Comparison of ENCODE assay signal across 33 cellular contexts in genomic region chr6:6795396-6795795, GRCh38.
"Had no signal": no experiment of that assay in that cellular context is flagged by ENCODE, and none has a peak within 500 bp of the region (broad histone marks: within the 10 kb centered on the region; RNA-seq: fewer than 3 reads in every experiment).

No MANE protein-coding gene starts in this region.

- ATAC-seq: activated CD4-positive, CD25-positive, alpha-beta regulatory T cell treated with anti-CD3 and anti-CD28 coated beads, Interleukin-2, amount 50 U/mL, for 24 hours; activated naive CD4-positive, alpha-beta T cell treated with anti-CD3 and anti-CD28 coated beads, Interleukin-2, amount 50 U/mL, for 72 hours; activated T-helper 17 cell treated with anti-CD3 and anti-CD28 coated beads, Interleukin-2, amount 50 U/mL, for 72 hours; gastroesophageal sphincter; left colon; naive thymus-derived CD4-positive, alpha-beta T cell; pancreas; sciatic nerve; stimulated activated effector memory CD8-positive, alpha-beta T cell treated with anti-CD3 and anti-CD28 coated beads, Interleukin-12 subunit alpha, Interleukin-12 subunit beta, amount 100 ng/mL, for 72 hours had no signal

- H3K27me3 ChIP-seq: breast epithelium, esophagus muscularis mucosa, gastroesophageal sphincter, pancreas, uterus had no signal

- H3K4me3 ChIP-seq: breast epithelium, esophagus muscularis mucosa, gastroesophageal sphincter, pancreas, prostate gland, skin epidermis, thoracic aorta, uterus had no signal

- H3K36me3 Mint-ChIP-seq: activated naive CD4-positive, alpha-beta T cell treated with anti-CD3 and anti-CD28 coated beads, Interleukin-2, amount 50 U/mL, for 72 hours; mesothelial cell of epicardium; naive thymus-derived CD4-positive, alpha-beta T cell; stimulated activated effector memory CD8-positive, alpha-beta T cell treated with anti-CD3 and anti-CD28 coated beads, Interleukin-12 subunit alpha, Interleukin-12 subunit beta, amount 100 ng/mL, for 72 hours had no signal

- H3K27ac ChIP-seq: breast epithelium, esophagus muscularis mucosa, gastroesophageal sphincter, pancreas, prostate gland, skin epidermis, thoracic aorta, uterus, WERI-Rb-1 had no signal

- H3K27me3 Mint-ChIP-seq: activated CD4-positive, alpha-beta memory T cell treated with anti-CD3 and anti-CD28 coated beads, Interleukin-2, amount 10 ng/mL, durations not matched to agents 7 days and 5 days; naive thymus-derived CD4-positive, alpha-beta T cell had no signal

- H3K27ac Mint-ChIP-seq: activated CD4-positive, alpha-beta memory T cell treated with anti-CD3 and anti-CD28 coated beads, Interleukin-2, amount 10 ng/mL, durations not matched to agents 7 days and 5 days; activated naive CD4-positive, alpha-beta T cell treated with anti-CD3 and anti-CD28 coated beads, Interleukin-2, amount 50 U/mL, for 72 hours; activated T-cell treated with anti-CD3 and anti-CD28 coated beads, Interleukin-2, amount 50 U/mL, for 24 hours; activated T-helper 17 cell treated with anti-CD3 and anti-CD28 coated beads, Interleukin-2, amount 50 U/mL, for 72 hours; endodermal cell; mesothelial cell of epicardium; stimulated activated effector memory CD8-positive, alpha-beta T cell treated with anti-CD3 and anti-CD28 coated beads, Interleukin-12 subunit alpha, Interleukin-12 subunit beta, amount 100 ng/mL, for 72 hours; stimulated activated naive CD8-positive, alpha-beta T cell treated with anti-CD3 and anti-CD28 coated beads, Interleukin-15, Interleukin-2, amounts not matched to agents 100 ng/mL and 50 ng/mL, for 24 hours had no signal

- DNase-seq: activated CD4-positive, alpha-beta memory T cell treated with anti-CD3 and anti-CD28 coated beads, Interleukin-2, amount 10 ng/mL, durations not matched to agents 7 days and 5 days; activated CD4-positive, alpha-beta T cell treated with anti-CD3 and anti-CD28 coated beads for 48 hours; activated CD8-positive, alpha-beta memory T cell treated with anti-CD3 and anti-CD28 coated beads, Interleukin-2, amount 50 U/mL, for 48 hours; activated gamma-delta T cell treated with Interleukin-2 at 50 U/mL for 16 hours; activated T-cell treated with anti-CD3 and anti-CD28 coated beads, Interleukin-2, amount 50 U/mL, for 24 hours; central memory CD4-positive, alpha-beta T cell; hippocampal formation; kidney; left colon; mammary epithelial cell; naive thymus-derived CD4-positive, alpha-beta T cell; nucleus accumbens; pancreas; retina; stimulated activated CD4-positive, alpha-beta T cell treated with anti-CD3 and anti-CD28 coated beads, Interleukin-12 subunit alpha, Interleukin-12 subunit beta, amount 100 ng/mL, for 4 hours; stimulated activated CD4-positive, alpha-beta T cell treated with anti-CD3 and anti-CD28 coated beads, Interleukin-4, amount 100 ng/mL, for 1 hour; T1000; uterus; WERI-Rb-1 had no signal

- H3K9me3 Mint-ChIP-seq: activated CD4-positive, alpha-beta memory T cell treated with anti-CD3 and anti-CD28 coated beads, Interleukin-2, amount 10 ng/mL, durations not matched to agents 7 days and 5 days; activated naive CD4-positive, alpha-beta T cell treated with anti-CD3 and anti-CD28 coated beads, Interleukin-2, amount 50 U/mL, for 72 hours; activated T-cell treated with anti-CD3 and anti-CD28 coated beads, Interleukin-2, amount 50 U/mL, for 24 hours; activated T-helper 17 cell treated with anti-CD3 and anti-CD28 coated beads, Interleukin-2, amount 50 U/mL, for 72 hours; endodermal cell; mesothelial cell of epicardium; stimulated activated effector memory CD8-positive, alpha-beta T cell treated with anti-CD3 and anti-CD28 coated beads, Interleukin-12 subunit alpha, Interleukin-12 subunit beta, amount 100 ng/mL, for 72 hours; stimulated activated naive CD8-positive, alpha-beta T cell treated with anti-CD3 and anti-CD28 coated beads, Interleukin-15, Interleukin-2, amounts not matched to agents 100 ng/mL and 50 ng/mL, for 24 hours had no signal

- H3K36me3 ChIP-seq: breast epithelium, esophagus muscularis mucosa, gastroesophageal sphincter, pancreas, prostate gland, thoracic aorta, uterus, WERI-Rb-1 had no signal

- H3K4me1 ChIP-seq: breast epithelium, esophagus muscularis mucosa, gastroesophageal sphincter, pancreas, prostate gland, uterus had no signal

- H3K4me3 Mint-ChIP-seq: activated CD4-positive, alpha-beta memory T cell treated with anti-CD3 and anti-CD28 coated beads, Interleukin-2, amount 10 ng/mL, durations not matched to agents 7 days and 5 days; activated T-cell treated with anti-CD3 and anti-CD28 coated beads, Interleukin-2, amount 50 U/mL, for 24 hours; activated T-helper 17 cell treated with anti-CD3 and anti-CD28 coated beads, Interleukin-2, amount 50 U/mL, for 72 hours; endodermal cell; mesothelial cell of epicardium; stimulated activated effector memory CD8-positive, alpha-beta T cell treated with anti-CD3 and anti-CD28 coated beads, Interleukin-12 subunit alpha, Interleukin-12 subunit beta, amount 100 ng/mL, for 72 hours; stimulated activated naive CD8-positive, alpha-beta T cell treated with anti-CD3 and anti-CD28 coated beads, Interleukin-15, Interleukin-2, amounts not matched to agents 100 ng/mL and 50 ng/mL, for 24 hours had no signal

- H3K9me3 ChIP-seq: breast epithelium, esophagus muscularis mucosa, gastroesophageal sphincter, pancreas, prostate gland, thoracic aorta, uterus had no signal
